Comparison of ENCODE assay signal across 6 cellular contexts in the genomic region with DNA sequence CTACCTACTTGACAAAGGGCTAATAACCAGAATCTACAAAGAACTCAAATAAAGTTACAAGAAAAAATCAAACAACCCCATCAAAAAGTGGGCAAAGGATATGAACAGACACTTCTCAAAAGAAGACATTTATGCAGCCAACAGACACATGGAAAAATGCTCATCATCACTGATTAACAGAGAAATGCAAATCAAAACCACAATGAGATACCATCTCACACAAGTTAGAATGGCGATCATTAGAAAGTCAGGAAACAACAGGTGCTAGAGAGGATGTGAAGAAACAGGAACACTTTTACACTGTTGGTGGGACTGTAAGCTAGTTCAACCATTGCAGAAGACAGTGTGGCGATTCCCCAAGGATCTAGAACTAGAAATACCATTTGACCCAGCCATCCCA. TPM values are rescaled to one million over a fixed set of nuclear protein-coding genes. Genes with fewer than 3 reads are reported as not detected.
"Had no signal": no experiment of that assay in that cellular context is flagged by ENCODE, and none has a peak within 500 bp of the region (broad histone marks: within the 10 kb centered on the region; RNA-seq: fewer than 3 reads in every experiment).

No MANE protein-coding gene starts in this region.

RNA-seq across cellular contexts. Expression of gene ESM1, which starts 16.8 kb away (rescaled TPM):
- total RNA-seq: bronchial epithelial cell, chondrocyte, SJCRH30 had no signal

RNA-seq across cellular contexts. Expression of gene GZMK, which starts 21.9 kb away (rescaled TPM):
- total RNA-seq: bronchial epithelial cell, chondrocyte, LHCN-M2, NCI-H460, RPMI7951, SJCRH30 had no signal
